1 cellular context compared by ENCODE assay signal in genomic region chr1:246564839-246565750, GRCh38.
TF ChIP-seq lines count a peak whose summit lies in the region.

No MANE protein-coding gene starts in this region.

TF ChIP-seq in SK-N-SH, 30 proteins besides CTCF, POLR2A, EP300 and RAD21 (continued from another document):
- TF ChIP-seq FOSL2 (IDR thresholded peaks at IDR 0.05; ENCODE audit: borderline replicate concordance, low read depth) (no peak), TAF1 (IDR thresholded peaks at IDR 0.05; ENCODE audit: borderline replicate concordance, low read depth, low read length) (no peak), SIN3A (IDR thresholded peaks at IDR 0.05; ENCODE audit: borderline replicate concordance, low read depth, low read length) (no peak), JUND (IDR thresholded peaks at IDR 0.05) (no peak), PBX3 (IDR thresholded peaks at IDR 0.05) (no peak)
